In genomic region chr7:30201921-30202320, GRCh38 we compare ENCODE assay signal across 14 cellular contexts.
DNase-seq lines count a peak whose midpoint lies in the region; ATAC-seq and TF ChIP-seq lines count a peak whose summit lies in the region.
"Had no signal": no experiment of that assay in that cellular context is flagged by ENCODE, and none has a peak within 500 bp of the region (broad histone marks: within the 10 kb centered on the region; RNA-seq: fewer than 3 reads in every experiment).

No MANE protein-coding gene starts in this region.

- H3K9me3 ChIP-seq in Karpas-422 (ENCODE audit: low read length) (peaks cover 2% of the 10 kb centered on the region; the same call in 1 of the 2 replicates), tibial nerve (no peaks in the 10 kb centered on the region)
- H3K9me3 ChIP-seq: BE2C had no signal

- peak overlapping the region; percentile 58 for H3K27ac Mint-ChIP-seq in dendritic cell treated with granulocyte-macrophage colony-stimulating factor and Interleukin-4, amounts not matched to agents 40 ng/mL and 50 ng/mL, for 4 days
- H3K27ac Mint-ChIP-seq: CD8-positive, alpha-beta T cell had no signal

- H3K4me3 Mint-ChIP-seq in dendritic cell treated with granulocyte-macrophage colony-stimulating factor and Interleukin-4, amounts not matched to agents 40 ng/mL and 50 ng/mL, for 4 days, result no peak overlapping the region
- H3K4me3 Mint-ChIP-seq: CD8-positive, alpha-beta T cell had no signal

- peak; percentile 27 for ATAC-seq in GM19397 (IDR thresholded peaks at IDR 0.05; ENCODE audit: unreplicated experiment)
- no peak for ATAC-seq in GM18907 (IDR thresholded peaks at IDR 0.05; ENCODE audit: unreplicated experiment)
- ATAC-seq: CD8-positive, alpha-beta T cell had no signal

- H3K9me2 ChIP-seq in Karpas-422 (replicated peaks; ENCODE audit: insufficient read depth, low read length), result no peaks in the 10 kb centered on the region

- WGBS in tibial nerve, 2 donors, result 83 to 94% methylated on average over 2 of the region's 2 CpGs

- H3K27me3 ChIP-seq in Karpas-422 (ENCODE audit: low read length), result no peaks in the 10 kb centered on the region
- no peaks in the 10 kb centered on the region for H3K27me3 ChIP-seq in tibial nerve
- H3K27me3 ChIP-seq: BE2C had no signal

- H3K79me2 ChIP-seq in Karpas-422 (ENCODE audit: low read length), result no peaks in the 10 kb centered on the region

- TF ChIP-seq POLR2A in tibial nerve (IDR thresholded peaks at IDR 0.05), result no peak

- H3K36me3 ChIP-seq in Karpas-422 (ENCODE audit: insufficient read depth, low read length), result peaks cover 2% of the 10 kb centered on the region; the same call in 1 of the 2 replicates
- peaks cover 0 to 3% (median 0%) of the 10 kb centered on the region in 3 donors for H3K36me3 ChIP-seq in tibial nerve
- H3K36me3 ChIP-seq: BE2C, HAP-1 had no signal

- no peak for TF ChIP-seq CTCF in tibial nerve (IDR thresholded peaks at IDR 0.05)

- H3K27ac ChIP-seq in Karpas-422 (ENCODE audit: low read length) (peak overlapping the region; percentile 80), tibial nerve (peak overlapping the region in 3 of 4 donors; percentile 9 to 80 (median 70))

- peaks cover 14% of the 10 kb centered on the region for H3K9me3 Mint-ChIP-seq in dendritic cell treated with granulocyte-macrophage colony-stimulating factor and Interleukin-4, amounts not matched to agents 40 ng/mL and 50 ng/mL, for 4 days

- H3K4me2 ChIP-seq in Karpas-422 (ENCODE audit: low read depth, low read length, poor library complexity, severe bottlenecking), result peak overlapping the region; percentile 41

- H3K36me3 Mint-ChIP-seq in dendritic cell treated with granulocyte-macrophage colony-stimulating factor and Interleukin-4, amounts not matched to agents 40 ng/mL and 50 ng/mL, for 4 days (ENCODE audit: low read depth), result peaks cover 5% of the 10 kb centered on the region
- H3K36me3 Mint-ChIP-seq: CD8-positive, alpha-beta T cell had no signal

- DNase-seq in Karpas-422 (peak; percentile 70), tibial nerve (ENCODE audit: low spot score in 2 of 2) (no peak)
- DNase-seq in activated CD8-positive, alpha-beta memory T cell treated with anti-CD3 and anti-CD28 coated beads for 24 hours, result no peak
- no peak for DNase-seq in activated CD4-positive, alpha-beta T cell treated with anti-CD3 and anti-CD28 coated beads for 1 hour
- DNase-seq: BE2C; CD8-positive, alpha-beta T cell; DMS79 treated with DMSO at 0.1 percent for 48 hours; GF-D8; KG1; NCI-H1092 had no signal

- H3K27me3 Mint-ChIP-seq in dendritic cell treated with granulocyte-macrophage colony-stimulating factor and Interleukin-4, amounts not matched to agents 40 ng/mL and 50 ng/mL, for 4 days, result no peaks in the 10 kb centered on the region

- H3K4me3 ChIP-seq in Karpas-422 (ENCODE audit: low read length) (peak overlapping the region; percentile 4; the same call in 1 of the 2 replicates), tibial nerve (no peak overlapping the region)
- H3K4me3 ChIP-seq: HAP-1 had no signal

- peak overlapping the region; percentile 45 for H3K9ac ChIP-seq in Karpas-422 (ENCODE audit: low read length)

- intact Hi-C loops in dendritic cell treated with granulocyte-macrophage colony-stimulating factor and Interleukin-4, amounts not matched to agents 40 ng/mL and 50 ng/mL, for 4 days (cut with micrococcal nuclease), result no loop called here

- H2AFZ ChIP-seq in Karpas-422 (ENCODE audit: low read length), result 0 out of 2 replicates have a peak overlapping the region, but pooled peaks have one; percentile 22

- peaks cover 34% of the 10 kb centered on the region for H3K4me1 ChIP-seq in Karpas-422 (ENCODE audit: low read length)
- peaks cover 0 to 26% (median 13%) of the 10 kb centered on the region in 4 donors for H3K4me1 ChIP-seq in tibial nerve
- H3K4me1 ChIP-seq: BE2C had no signal

- no peaks in the 10 kb centered on the region for H4K20me1 ChIP-seq in Karpas-422 (ENCODE audit: insufficient read depth, low read depth, low read length)

- TF ChIP-seq EP300 in tibial nerve (IDR thresholded peaks at IDR 0.05), result no peak

- peaks cover 29% of the 10 kb centered on the region for H3K4me1 Mint-ChIP-seq in dendritic cell treated with granulocyte-macrophage colony-stimulating factor and Interleukin-4, amounts not matched to agents 40 ng/mL and 50 ng/mL, for 4 days (ENCODE audit: low read depth)
